ENCODE assay signal across 1 cellular context in the genomic region with DNA sequence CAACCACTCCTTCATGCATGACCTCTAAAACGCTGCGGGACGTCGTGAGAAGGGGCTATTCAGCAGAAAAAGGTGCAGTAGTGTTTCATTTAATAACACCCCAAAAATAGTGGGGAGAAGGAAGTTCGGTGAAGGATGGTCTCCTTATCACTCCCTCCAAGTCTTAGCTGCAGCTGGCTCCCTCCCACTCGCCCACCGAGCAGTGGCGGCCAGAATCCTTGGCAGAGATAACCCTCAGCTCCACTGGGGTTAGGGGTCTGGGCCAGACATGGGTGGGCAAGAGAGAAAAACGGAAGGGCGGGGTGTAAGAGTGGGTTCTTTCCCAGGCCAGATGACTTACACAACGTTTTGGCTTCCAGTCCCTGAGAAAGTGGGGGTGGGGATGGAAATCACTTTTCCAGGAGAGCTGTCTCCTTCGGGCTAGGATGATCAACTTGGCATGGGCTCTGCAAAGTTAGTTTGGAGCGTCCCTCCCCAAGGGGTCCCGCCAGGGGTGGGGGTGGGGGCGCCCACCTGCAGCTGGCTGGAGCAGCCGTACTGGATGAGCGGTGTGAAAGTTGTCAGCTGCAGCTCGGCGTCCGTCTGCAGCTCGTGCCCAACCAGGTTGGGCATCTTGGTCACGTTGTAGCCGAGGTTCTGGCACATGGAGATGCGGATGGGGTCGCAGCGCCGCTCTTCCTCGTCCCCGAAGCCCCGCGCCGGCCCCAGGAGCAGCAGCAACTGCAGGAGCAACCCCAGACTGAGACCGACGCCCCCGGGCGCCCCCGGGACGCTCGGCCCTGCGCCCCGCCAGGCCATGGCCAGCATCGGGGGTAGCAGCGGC.
TF ChIP-seq lines count a peak whose summit lies in the region.

No MANE protein-coding gene starts in this region.

TF ChIP-seq in K562, 482 proteins besides CTCF, POLR2A, EP300 and RAD21 (continued from another document and continues in another):
- TF ChIP-seq ZBTB40 (IDR thresholded peaks at IDR 0.05) (0 out of 2 replicates have a peak, but pooled peaks have one; percentile 27), ZBTB40 (CRISPR knock-in tag; IDR thresholded peaks at IDR 0.05) (no peak), TAF15 (IDR thresholded peaks at IDR 0.05; ENCODE audit: low read depth, low read length) (no peak), MCM5 (IDR thresholded peaks at IDR 0.05; ENCODE audit: low read depth) (no peak), CAMTA2 (CRISPR knock-in tag; conservative IDR thresholded peaks at IDR 0.05) (no peak), ZNF431 (CRISPR knock-in tag; IDR thresholded peaks at IDR 0.05) (0 out of 2 replicates have a peak, but pooled peaks have one; percentile 26), MTA3 (IDR thresholded peaks at IDR 0.05; ENCODE audit: borderline replicate concordance) (no peak), ZEB2 (IDR thresholded peaks at IDR 0.05) (no peak), FOXM1 (IDR thresholded peaks at IDR 0.05; ENCODE audit: low read depth) (no peak), FOXM1 (CRISPR knock-in tag; IDR thresholded peaks at IDR 0.05; ENCODE audit: low read depth) (no peak), JUNB (CRISPR knock-in tag; conservative IDR thresholded peaks at IDR 0.05) (no peak), CGGBP1 (CRISPR knock-in tag; IDR thresholded peaks at IDR 0.05) (no peak), POLR3G (IDR thresholded peaks at IDR 0.05; ENCODE audit: extremely low read depth, insufficient read length, insufficient replicate concordance) (no peak), WHSC1 (IDR thresholded peaks at IDR 0.05; ENCODE audit: low read length) (no peak), RNF2 (IDR thresholded peaks at IDR 0.05) (0 out of 2 replicates have a peak, but pooled peaks have one; percentile 7), SMARCA5 (IDR thresholded peaks at IDR 0.05) (no peak), POLR2B (IDR thresholded peaks at IDR 0.05; ENCODE audit: low read depth, partially characterized antibody) (no peak), RBM14 (IDR thresholded peaks at IDR 0.05; ENCODE audit: borderline replicate concordance, insufficient read depth, low read depth, low read length) (no peak), ZNF280B (CRISPR knock-in tag; IDR thresholded peaks at IDR 0.05) (no peak), ZNF354B (CRISPR knock-in tag; IDR thresholded peaks at IDR 0.05) (no peak), ZNF830 (CRISPR knock-in tag; IDR thresholded peaks at IDR 0.05) (no peak), ZNF133 (CRISPR knock-in tag; IDR thresholded peaks at IDR 0.05) (no peak), MLLT1 (IDR thresholded peaks at IDR 0.05) (no peak), DPF2 (IDR thresholded peaks at IDR 0.05) (peak; percentile 74), CSDE1 (IDR thresholded peaks at IDR 0.05) (no peak), CREB3 (tag; conservative IDR thresholded peaks at IDR 0.05; ENCODE audit: low read depth) (no peak), CHD1 (IDR thresholded peaks at IDR 0.05; ENCODE audit: low read length) (peak; percentile 86), MTA2 (IDR thresholded peaks at IDR 0.05; ENCODE audit: low read depth) (no peak), MTF1 (CRISPR knock-in tag; IDR thresholded peaks at IDR 0.05; ENCODE audit: borderline replicate concordance) (no peak), IRF1 (CRISPR knock-in tag; IDR thresholded peaks at IDR 0.05; ENCODE audit: borderline replicate concordance) (no peak), CBFB (CRISPR knock-in tag; IDR thresholded peaks at IDR 0.05) (no peak), PTRF (tag; IDR thresholded peaks at IDR 0.05) (no peak)
- TF ChIP-seq, protein P1, sequence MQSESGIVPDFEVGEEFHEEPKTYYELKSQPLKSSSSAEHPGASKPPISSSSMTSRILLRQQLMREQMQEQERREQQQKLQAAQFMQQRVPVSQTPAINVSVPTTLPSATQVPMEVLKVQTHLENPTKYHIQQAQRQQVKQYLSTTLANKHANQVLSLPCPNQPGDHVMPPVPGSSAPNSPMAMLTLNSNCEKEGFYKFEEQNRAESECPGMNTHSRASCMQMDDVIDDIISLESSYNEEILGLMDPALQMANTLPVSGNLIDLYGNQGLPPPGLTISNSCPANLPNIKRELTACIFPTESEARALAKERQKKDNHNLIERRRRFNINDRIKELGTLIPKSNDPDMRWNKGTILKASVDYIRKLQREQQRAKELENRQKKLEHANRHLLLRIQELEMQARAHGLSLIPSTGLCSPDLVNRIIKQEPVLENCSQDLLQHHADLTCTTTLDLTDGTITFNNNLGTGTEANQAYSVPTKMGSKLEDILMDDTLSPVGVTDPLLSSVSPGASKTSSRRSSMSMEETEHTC (IDR thresholded peaks at IDR 0.05), result no peak
- TF ChIP-seq, protein P2, sequence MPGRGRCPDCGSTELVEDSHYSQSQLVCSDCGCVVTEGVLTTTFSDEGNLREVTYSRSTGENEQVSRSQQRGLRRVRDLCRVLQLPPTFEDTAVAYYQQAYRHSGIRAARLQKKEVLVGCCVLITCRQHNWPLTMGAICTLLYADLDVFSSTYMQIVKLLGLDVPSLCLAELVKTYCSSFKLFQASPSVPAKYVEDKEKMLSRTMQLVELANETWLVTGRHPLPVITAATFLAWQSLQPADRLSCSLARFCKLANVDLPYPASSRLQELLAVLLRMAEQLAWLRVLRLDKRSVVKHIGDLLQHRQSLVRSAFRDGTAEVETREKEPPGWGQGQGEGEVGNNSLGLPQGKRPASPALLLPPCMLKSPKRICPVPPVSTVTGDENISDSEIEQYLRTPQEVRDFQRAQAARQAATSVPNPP (IDR thresholded peaks at IDR 0.05; ENCODE audit: borderline replicate concordance, insufficient read depth, insufficient read length), result no peak
- TF ChIP-seq, protein P3, sequence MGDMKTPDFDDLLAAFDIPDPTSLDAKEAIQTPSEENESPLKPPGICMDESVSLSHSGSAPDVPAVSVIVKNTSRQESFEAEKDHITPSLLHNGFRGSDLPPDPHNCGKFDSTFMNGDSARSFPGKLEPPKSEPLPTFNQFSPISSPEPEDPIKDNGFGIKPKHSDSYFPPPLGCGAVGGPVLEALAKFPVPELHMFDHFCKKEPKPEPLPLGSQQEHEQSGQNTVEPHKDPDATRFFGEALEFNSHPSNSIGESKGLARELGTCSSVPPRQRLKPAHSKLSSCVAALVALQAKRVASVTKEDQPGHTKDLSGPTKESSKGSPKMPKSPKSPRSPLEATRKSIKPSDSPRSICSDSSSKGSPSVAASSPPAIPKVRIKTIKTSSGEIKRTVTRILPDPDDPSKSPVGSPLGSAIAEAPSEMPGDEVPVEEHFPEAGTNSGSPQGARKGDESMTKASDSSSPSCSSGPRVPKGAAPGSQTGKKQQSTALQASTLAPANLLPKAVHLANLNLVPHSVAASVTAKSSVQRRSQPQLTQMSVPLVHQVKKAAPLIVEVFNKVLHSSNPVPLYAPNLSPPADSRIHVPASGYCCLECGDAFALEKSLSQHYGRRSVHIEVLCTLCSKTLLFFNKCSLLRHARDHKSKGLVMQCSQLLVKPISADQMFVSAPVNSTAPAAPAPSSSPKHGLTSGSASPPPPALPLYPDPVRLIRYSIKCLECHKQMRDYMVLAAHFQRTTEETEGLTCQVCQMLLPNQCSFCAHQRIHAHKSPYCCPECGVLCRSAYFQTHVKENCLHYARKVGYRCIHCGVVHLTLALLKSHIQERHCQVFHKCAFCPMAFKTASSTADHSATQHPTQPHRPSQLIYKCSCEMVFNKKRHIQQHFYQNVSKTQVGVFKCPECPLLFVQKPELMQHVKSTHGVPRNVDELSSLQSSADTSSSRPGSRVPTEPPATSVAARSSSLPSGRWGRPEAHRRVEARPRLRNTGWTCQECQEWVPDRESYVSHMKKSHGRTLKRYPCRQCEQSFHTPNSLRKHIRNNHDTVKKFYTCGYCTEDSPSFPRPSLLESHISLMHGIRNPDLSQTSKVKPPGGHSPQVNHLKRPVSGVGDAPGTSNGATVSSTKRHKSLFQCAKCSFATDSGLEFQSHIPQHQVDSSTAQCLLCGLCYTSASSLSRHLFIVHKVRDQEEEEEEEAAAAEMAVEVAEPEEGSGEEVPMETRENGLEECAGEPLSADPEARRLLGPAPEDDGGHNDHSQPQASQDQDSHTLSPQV (IDR thresholded peaks at IDR 0.05), result 0 out of 2 replicates have a peak, but pooled peaks have one; percentile 18
